In genomic region chr6:136780972-136781371, GRCh38 we compare ENCODE assay signal across 2 cellular contexts.
TF ChIP-seq lines count a peak whose summit lies in the region.

No MANE protein-coding gene starts in this region.

TF ChIP-seq in IMR-90, 13 proteins besides CTCF, POLR2A, EP300 and RAD21:
- TF ChIP-seq RFX5 (IDR thresholded peaks at IDR 0.05; ENCODE audit: low read depth, low read length) (no peak), BHLHE40 (IDR thresholded peaks at IDR 0.05; ENCODE audit: low read depth, low read length) (no peak), ELK1 (IDR thresholded peaks at IDR 0.05; ENCODE audit: borderline replicate concordance, low read depth, low read length) (no peak), MAFK (IDR thresholded peaks at IDR 0.05; ENCODE audit: low read depth, low read length) (no peak), RCOR1 (IDR thresholded peaks at IDR 0.05; ENCODE audit: insufficient replicate concordance, low read length) (no peak), SMC3 (IDR thresholded peaks at IDR 0.05; ENCODE audit: low read depth, low read length) (no peak), NFE2L2 (IDR thresholded peaks at IDR 0.05; ENCODE audit: low read depth, low read length) (no peak), FOS (IDR thresholded peaks at IDR 0.05; ENCODE audit: low read depth, low read length) (no peak), CHD1 (IDR thresholded peaks at IDR 0.05; ENCODE audit: low read depth, low read length) (no peak), MXI1 (IDR thresholded peaks at IDR 0.05; ENCODE audit: borderline replicate concordance, low read depth, low read length) (no peak), MAZ (IDR thresholded peaks at IDR 0.05; ENCODE audit: borderline replicate concordance, low read depth, low read length) (no peak), CEBPB (IDR thresholded peaks at IDR 0.05; ENCODE audit: low read depth, low read length) (no peak)
- TF ChIP-seq, protein P1, sequence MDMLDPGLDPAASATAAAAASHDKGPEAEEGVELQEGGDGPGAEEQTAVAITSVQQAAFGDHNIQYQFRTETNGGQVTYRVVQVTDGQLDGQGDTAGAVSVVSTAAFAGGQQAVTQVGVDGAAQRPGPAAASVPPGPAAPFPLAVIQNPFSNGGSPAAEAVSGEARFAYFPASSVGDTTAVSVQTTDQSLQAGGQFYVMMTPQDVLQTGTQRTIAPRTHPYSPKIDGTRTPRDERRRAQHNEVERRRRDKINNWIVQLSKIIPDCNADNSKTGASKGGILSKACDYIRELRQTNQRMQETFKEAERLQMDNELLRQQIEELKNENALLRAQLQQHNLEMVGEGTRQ (IDR thresholded peaks at IDR 0.05; ENCODE audit: low read depth, low read length) = no peak

TF ChIP-seq in H1, 55 proteins besides CTCF, POLR2A, EP300 and RAD21:
- TF ChIP-seq SP4 (IDR thresholded peaks at IDR 0.05; ENCODE audit: low read length) (no peak), ATF2 (IDR thresholded peaks at IDR 0.05; ENCODE audit: low read length) (no peak), TAF1 (IDR thresholded peaks at IDR 0.05; ENCODE audit: low read depth, low read length) (no peak), RXRA (IDR thresholded peaks at IDR 0.05; ENCODE audit: insufficient read depth, low read depth, low read length) (no peak), SP2 (IDR thresholded peaks at IDR 0.05; ENCODE audit: low read length) (no peak), TEAD4 (IDR thresholded peaks at IDR 0.05; ENCODE audit: low read depth, low read length) (no peak), HDAC2 (IDR thresholded peaks at IDR 0.05; ENCODE audit: borderline replicate concordance in 1 of 2, low read depth in 2 of 2, low read length in 2 of 2) (no peak), SIN3A (conservative IDR thresholded peaks at IDR 0.05 in 1 of 2, IDR thresholded peaks at IDR 0.05 in 1 of 2; ENCODE audit: low read depth in 1 of 2, low read length in 2 of 2) (no peak), YY1 (IDR thresholded peaks at IDR 0.05; ENCODE audit: low read depth, low read length) (no peak), CHD7 (IDR thresholded peaks at IDR 0.05; ENCODE audit: insufficient replicate concordance, low read length) (no peak), CHD1 (IDR thresholded peaks at IDR 0.05; ENCODE audit: low read depth, low read length) (no peak), HDAC6 (IDR thresholded peaks at IDR 0.05; ENCODE audit: low read depth, low read length) (no peak), POLR2AphosphoS5 (IDR thresholded peaks at IDR 0.05; ENCODE audit: low read depth, low read length) (no peak), GTF2F1 (IDR thresholded peaks at IDR 0.05; ENCODE audit: borderline replicate concordance, low read depth, low read length) (no peak)
